Comparison of ENCODE assay signal across 8 cellular contexts in the genomic region with DNA sequence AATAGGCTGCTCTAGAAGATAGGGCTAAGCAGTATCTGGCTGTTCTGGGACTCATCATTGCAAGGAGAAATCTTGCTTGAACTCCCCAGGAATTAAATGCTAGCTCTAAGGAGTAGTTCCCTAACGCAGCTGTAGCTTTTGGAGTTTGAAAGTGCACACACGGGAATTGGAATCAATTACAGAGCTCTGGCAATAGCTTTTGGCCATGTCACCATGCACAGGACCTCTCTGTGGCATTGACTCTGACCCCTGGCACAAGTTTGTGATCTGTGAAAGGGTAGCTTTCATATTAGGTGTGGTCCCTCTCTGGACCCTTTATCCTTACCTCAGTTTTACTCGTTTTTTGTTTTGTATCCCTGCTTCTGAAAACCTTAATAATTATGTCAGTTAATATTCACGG.
"Had no signal": no experiment of that assay in that cellular context is flagged by ENCODE, and none has a peak within 500 bp of the region (broad histone marks: within the 10 kb centered on the region; RNA-seq: fewer than 3 reads in every experiment).

No MANE protein-coding gene starts in this region.

- H3K4me3 ChIP-seq: GM12878 had no signal

- ATAC-seq: GM12878 had no signal

- DNase-seq: GDM1, GF-D8 had no signal

- FAIRE-seq: G401.6, GM12878, GM12891, GM12892, GM18507, GM19239 had no signal
